ENCODE assay signal across 11 cellular contexts in genomic region chr5:135890867-135891266, GRCh38. TPM values are rescaled to one million over a fixed set of nuclear protein-coding genes. Genes with fewer than 3 reads are reported as not detected.
DNase-seq lines count a peak whose midpoint lies in the region; ATAC-seq and TF ChIP-seq lines count a peak whose summit lies in the region.
"Had no signal": no experiment of that assay in that cellular context is flagged by ENCODE, and none has a peak within 500 bp of the region (broad histone marks: within the 10 kb centered on the region; RNA-seq: fewer than 3 reads in every experiment).

No MANE protein-coding gene starts in this region.

- H3K27me3 ChIP-seq in Peyer's patch: no peaks in the 10 kb centered on the region
- H3K27me3 ChIP-seq: thyroid gland had no signal

- H3K4me3 ChIP-seq in Peyer's patch: no peak overlapping the region
- H3K4me3 ChIP-seq: thyroid gland had no signal

- DNase-seq in Daoy (ENCODE audit: low read depth) (peak; percentile 45), Peyer's patch (no peak), left lobe of liver (ENCODE audit: low spot score) (no peak), superior temporal gyrus (ENCODE audit: extremely low spot score) (no peak), NCI-H187 treated with DMSO at 0.1 percent for 48 hours (lab: John Stamatoyannopoulos, UW) (no peak)
- DNase-seq in activated T-cell treated with anti-CD3 and anti-CD28 coated beads, Interleukin-2, amount 50 U/mL, for 48 hours: peak; percentile 67 to 72
- DNase-seq: NCI-H2029 treated with DMSO at 0.1 percent for 48 hours had no signal

- TF ChIP-seq CTCF in Peyer's patch (IDR thresholded peaks at IDR 0.05): no peak

- no peak overlapping the region for H3K27ac ChIP-seq in Peyer's patch
- H3K27ac ChIP-seq: thyroid gland had no signal

- peaks cover 0 to 7% (median 0%) of the 10 kb centered on the region in 4 donors for H3K4me1 ChIP-seq in Peyer's patch
- H3K4me1 ChIP-seq: thyroid gland had no signal

- ATAC-seq in GM19324 (IDR thresholded peaks at IDR 0.05; ENCODE audit: low FRiP score, unreplicated experiment) (peak; percentile 57), HG03159 (IDR thresholded peaks at IDR 0.05; ENCODE audit: unreplicated experiment) (peak; percentile 42), left lobe of liver (no peak)

- TF ChIP-seq POLR2A in Peyer's patch (IDR thresholded peaks at IDR 0.05): no peak

- H3K36me3 ChIP-seq in Peyer's patch: no peaks in the 10 kb centered on the region
- H3K36me3 ChIP-seq: thyroid gland had no signal

- H3K9me3 ChIP-seq in Peyer's patch: no peaks in the 10 kb centered on the region
- H3K9me3 ChIP-seq: thyroid gland had no signal

RNA-seq across cellular contexts. Expression of gene IL9, which starts 4.8 kb away (rescaled TPM):
- total RNA-seq in Daoy (2014; rRNA removed; shearing (Covaris generic)): not detected in 2 replicates
- not detected for total RNA-seq in Peyer's patch
- not detected for total RNA-seq in left lobe of liver
- total RNA-seq: posterior vena cava, thyroid gland had no signal

RNA-seq across cellular contexts. Expression of gene SLC25A48, which starts 56.4 kb away (rescaled TPM):
- not detected in 2 replicates for total RNA-seq in Daoy (2014; rRNA removed; shearing (Covaris generic))
- 10 to 100 TPM in 2 of 4 donors, 1 to 10 TPM in 2; 8.3 to 11.6 (median 10.3) TPM for total RNA-seq in Peyer's patch
- 5.8 TPM for total RNA-seq in left lobe of liver

Comparison
In these comparisons a context has a peak if more than half of its experiments do, and no peak if none do; other contexts are left out.
1. DNase-seq: peak in Daoy (single experiment) and activated T-cell treated with anti-CD3 and anti-CD28 coated beads, Interleukin-2, amount 50 U/mL, for 48 hours (2 of 2); none in Peyer's patch (0 of 3), left lobe of liver (single experiment), superior temporal gyrus (single experiment) and NCI-H187 treated with DMSO at 0.1 percent for 48 hours (single experiment).